ENCODE assay signal across 8 cellular contexts in genomic region chr9:37784640-37785483, GRCh38. TPM values are rescaled to one million over a fixed set of nuclear protein-coding genes. Genes with fewer than 3 reads are reported as not detected.
DNase-seq lines count a peak whose midpoint lies in the region; ATAC-seq, FAIRE-seq and TF ChIP-seq lines count a peak whose summit lies in the region.

Gene EXOSC3 (minus strand): TSS chr9:37785064. CDS start chr9:37785044, 20 bp downstream.

- TF ChIP-seq CTCF in D721Med (IDR thresholded peaks at IDR 0.05; ENCODE audit: insufficient read depth, missing control alignments), result peak; percentile 17
- no peak for TF ChIP-seq CTCF in OCI-LY1 (IDR thresholded peaks at IDR 0.05; ENCODE audit: low read length)
- no peak for TF ChIP-seq CTCF in epithelial cell of esophagus (IDR thresholded peaks at IDR 0.05; ENCODE audit: insufficient read depth, low read depth, low read length, missing control alignments)
- TF ChIP-seq CTCF in mucosa of descending colon (IDR thresholded peaks at IDR 0.05), result no peak

- H3K27ac ChIP-seq in HUES6 (ENCODE audit: low read depth, low read length) (peak within 1 kb of the TSS; percentile 90), OCI-LY1 (ENCODE audit: low read depth, low read length, poor library complexity, severe bottlenecking) (peak within 1 kb of the TSS; percentile 79)

- H3K9me3 ChIP-seq in HUES6 (ENCODE audit: control insufficient read depth, insufficient read depth, low read depth, low read length), result no peaks in the 10 kb centered on the region
- H3K9me3 ChIP-seq in OCI-LY1 (ENCODE audit: low read length), result no peaks in the 10 kb centered on the region
- H3K9me3 ChIP-seq in mucosa of descending colon, result no peaks in the 10 kb centered on the region

- H3K4me1 ChIP-seq in HUES6 (ENCODE audit: control insufficient read depth, insufficient read depth, low read length) (no peaks in the 10 kb centered on the region; the same call in 1 of the 2 replicates), OCI-LY1 (ENCODE audit: insufficient read depth, low read length, severe bottlenecking) (peaks cover 27% of the 10 kb centered on the region), mucosa of descending colon (ENCODE audit: low read depth) (peaks cover 10% of the 10 kb centered on the region)

- peak; percentile 74 for DNase-seq in D721Med (ENCODE audit: insufficient read length, low spot score)
- DNase-seq in activated CD8-positive, alpha-beta memory T cell treated with anti-CD3 and anti-CD28 coated beads, Interleukin-2, amount 50 U/mL, for 48 hours, result peak; percentile 93
- peak; percentile 95 for DNase-seq in epithelial cell of esophagus (ENCODE audit: low read depth)
- peak; percentile 92 to 94 (median 93) for DNase-seq in mucosa of descending colon
- DNase-seq in stimulated activated CD8-positive, alpha-beta memory T cell treated with anti-CD3 and anti-CD28 coated beads, Interleukin-4, amount 100 ng/mL, for 4 hours (ENCODE audit: low read depth in 2 of 2, low spot score in 1 of 2), result peak; percentile 69 to 74

- H3K4me2 ChIP-seq in OCI-LY1 (ENCODE audit: low read length), result peak within 1 kb of the TSS; percentile 78

- no peaks in the 10 kb centered on the region for H3K9me2 ChIP-seq in OCI-LY1 (ENCODE audit: low read depth, low read length)

- peaks cover 23% of the 10 kb centered on the region for H3K79me2 ChIP-seq in OCI-LY1 (ENCODE audit: insufficient read depth, low read length)

- H3K4me3 ChIP-seq in HUES6 (ENCODE audit: low read depth, low read length) (peak within 1 kb of the TSS; percentile 98), OCI-LY1 (ENCODE audit: low read depth, low read length, poor library complexity, severe bottlenecking) (peak within 1 kb of the TSS; percentile 99), epithelial cell of esophagus (ENCODE audit: low read length) (peak within 1 kb of the TSS; percentile 96), mucosa of descending colon (peak within 1 kb of the TSS; percentile 76)

- no peak within 1 kb of the TSS; the same call in 1 of the 2 replicates for H2AFZ ChIP-seq in OCI-LY1 (ENCODE audit: low read length)

- H3K9ac ChIP-seq in HUES6 (ENCODE audit: low read length), result peak within 1 kb of the TSS; percentile 98
- peak within 1 kb of the TSS; percentile 97 for H3K9ac ChIP-seq in OCI-LY1 (ENCODE audit: low read length)

- ATAC-seq in GM21390 (IDR thresholded peaks at IDR 0.05; ENCODE audit: unreplicated experiment), result peak; percentile 91
- peak; percentile 98 for ATAC-seq in mucosa of descending colon

- no peaks in the 10 kb centered on the region for H3F3A ChIP-seq in OCI-LY1 (ENCODE audit: insufficient read depth, low read length)

- intact Hi-C loops in mucosa of descending colon (cut with DNase I, micrococcal nuclease), result loop anchor here in 1 of 2 donors (10.0 kb wide), 1 partner anchor 610 kb away; the partner anchor contains the start of gene ALDH1B1

- peaks cover 41% of the 10 kb centered on the region for H3K36me3 ChIP-seq in HUES6 (ENCODE audit: control insufficient read depth, insufficient read depth, low read length)
- peaks cover 36% of the 10 kb centered on the region for H3K36me3 ChIP-seq in OCI-LY1 (ENCODE audit: insufficient read depth, low read length)
- H3K36me3 ChIP-seq in mucosa of descending colon (ENCODE audit: low read depth), result no peaks in the 10 kb centered on the region

- no peak for FAIRE-seq in D721Med (lab: Jason Lieb, UNC)

- H3K27me3 ChIP-seq in HUES6 (ENCODE audit: control insufficient read depth, insufficient read depth, low read length) (no peaks in the 10 kb centered on the region), OCI-LY1 (ENCODE audit: insufficient read depth, low read length) (no peaks in the 10 kb centered on the region)

- H4K20me1 ChIP-seq in OCI-LY1 (ENCODE audit: insufficient read depth, low read length), result no peaks in the 10 kb centered on the region

RNA-seq across cellular contexts. Expression of gene EXOSC3, which starts in this region (rescaled TPM):
- total RNA-seq in mucosa of descending colon, result 10 to 100 TPM; 25.1 to 34.1 (median 32.2) TPM

Comparison
In these comparisons a context has a peak if more than half of its experiments do, and no peak if none do; other contexts are left out.
1. Peak in every context shown above with its lines: DNase-seq, ATAC-seq, H3K4me3 ChIP-seq and H3K27ac ChIP-seq.